ENCODE assay signal across 21 cellular contexts in the genomic region with DNA sequence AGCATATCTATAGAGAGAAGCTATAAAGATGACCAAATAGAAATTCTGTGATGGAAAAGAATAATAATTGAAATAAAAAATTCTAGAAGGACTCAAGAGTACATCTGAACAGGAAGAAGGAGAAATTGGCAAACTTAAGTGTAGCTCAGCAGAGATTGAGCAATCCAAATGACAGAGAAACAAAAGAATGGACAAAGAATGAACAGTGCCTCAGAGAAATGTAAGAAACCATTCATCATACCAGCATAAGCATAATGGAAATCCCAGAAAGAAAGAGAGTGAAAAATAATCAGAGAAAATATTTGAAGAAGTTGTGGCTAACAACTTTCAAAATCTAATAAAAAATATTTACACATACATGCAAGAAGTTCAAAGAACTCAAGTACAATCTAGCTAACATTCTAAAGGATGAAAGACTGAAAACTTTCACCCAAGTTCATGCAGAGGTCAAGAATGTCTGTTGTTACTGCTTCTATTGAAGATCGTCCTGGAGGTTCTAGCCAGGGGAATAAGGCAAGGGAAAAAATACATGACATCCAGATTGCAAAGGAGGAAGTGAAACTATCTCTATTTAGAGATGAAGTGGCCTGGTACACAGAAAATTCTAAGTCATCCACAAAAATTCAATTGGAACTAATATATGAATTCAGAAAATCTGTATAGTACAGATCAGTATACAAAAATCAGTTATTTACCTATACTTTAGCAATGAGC.
DNase-seq lines count a peak whose midpoint lies in the region; ATAC-seq, FAIRE-seq and TF ChIP-seq lines count a peak whose summit lies in the region.
"Had no signal": no experiment of that assay in that cellular context is flagged by ENCODE, and none has a peak within 500 bp of the region (broad histone marks: within the 10 kb centered on the region; RNA-seq: fewer than 3 reads in every experiment).

No MANE protein-coding gene starts in this region.

- no TSS peak for BruUV-seq in endothelial cell of umbilical vein (replicated peaks; lab: Mats Ljungman, UMichigan)

- H3K4me1 Mint-ChIP-seq in GM23338: no peaks in the 10 kb centered on the region; the same call in 1 of the 3 replicates

- DNase-seq in GM23338 (ENCODE audit: low spot score): peak; percentile 5
- DNase-seq in RPMI8226: peak; percentile 50
- peak; percentile 32 for DNase-seq in endothelial cell of umbilical vein (ENCODE audit: low read depth, low spot score)
- peak; percentile 16 for DNase-seq in retinal pigment epithelial cell (ENCODE audit: low read depth)
- DNase-seq in KG1 (lab: John Stamatoyannopoulos, UW): no peak
- DNase-seq in HAP-1 (ENCODE audit: low spot score in 2 of 2): no peak
- DNase-seq: activated CD8-positive, alpha-beta T cell treated with anti-CD3 and anti-CD28 coated beads, Interleukin-2, amount 10 ng/mL, durations not matched to agents 7 days and 5 days; activated naive CD4-positive, alpha-beta T cell treated with anti-CD3 and anti-CD28 coated beads, Interleukin-2, amount 50 U/mL, for 16 hours; activated T-cell treated with anti-CD3 and anti-CD28 coated beads, Interleukin-2, amount 50 U/mL, for 48 hours; cortex of kidney; left cardiac atrium; NCI-H1105 treated with DMSO at 0.1 percent for 48 hours; T-helper 9 cell had no signal

- CTCF ChIA-PET in endothelial cell of umbilical vein (lab: Charles Lee): no interaction called here

- H3K4me3 Mint-ChIP-seq in GM23338: no peak overlapping the region
- H3K4me3 Mint-ChIP-seq: activated CD8-positive, alpha-beta T cell treated with anti-CD3 and anti-CD28 coated beads, Interleukin-2, amount 10 ng/mL, durations not matched to agents 7 days and 5 days had no signal

- in situ Hi-C loops in HAP-1 (cut with MboI; ENCODE audit: low sequenced_read_pairs): no loop called here

- TF ChIP-seq CTCF in GM23338 (conservative IDR thresholded peaks at IDR 0.05; ENCODE audit: low read depth in 2 of 2): no peak
- no peak for TF ChIP-seq CTCF in endothelial cell of umbilical vein (IDR thresholded peaks at IDR 0.05; ENCODE audit: extremely low read depth in 1 of 2, insufficient read depth in 1 of 2, low read depth in 1 of 2, low read length in 2 of 2)
- TF ChIP-seq CTCF in retinal pigment epithelial cell (conservative IDR thresholded peaks at IDR 0.05; ENCODE audit: low read depth, low read length): no peak

- no peaks in the 10 kb centered on the region for H3K36me3 Mint-ChIP-seq in GM23338 (ENCODE audit: low read depth)

- no peak for ATAC-seq in GM23338
- ATAC-seq in GM21515 (IDR thresholded peaks at IDR 0.05; ENCODE audit: unreplicated experiment): no peak
- ATAC-seq: activated CD4-positive, CD25-positive, alpha-beta regulatory T cell treated with anti-CD3 and anti-CD28 coated beads, Interleukin-2, amount 50 U/mL, for 24 hours; activated CD8-positive, alpha-beta T cell treated with anti-CD3 and anti-CD28 coated beads, Interleukin-2, amount 10 ng/mL, durations not matched to agents 7 days and 5 days; gastroesophageal sphincter; left cardiac atrium had no signal

- intact Hi-C loops in endothelial cell of umbilical vein (cut with micrococcal nuclease): loop anchor here (2.0 kb wide), 1 partner anchor 30 kb away; no protein-coding TSS in a partner anchor

- H3K9me3 Mint-ChIP-seq in GM23338: no peaks in the 10 kb centered on the region

- H2AFZ ChIP-seq in GM23338 (no peak overlapping the region), endothelial cell of umbilical vein (ENCODE audit: low read depth, low read length) (no peak overlapping the region)

- no peaks in the 10 kb centered on the region for H3F3A ChIP-seq in GM23338 (replicated peaks; ENCODE audit: low read depth)

- POLR2A ChIA-PET in endothelial cell of umbilical vein (lab: Charles Lee): interaction anchor here (0.6 kb wide), 1 partner anchor 76 kb away, joined by 10 read pairs; no protein-coding TSS in a partner anchor

- H4K20me1 ChIP-seq in GM23338 (replicated peaks; ENCODE audit: insufficient read depth) (no peaks in the 10 kb centered on the region), endothelial cell of umbilical vein (replicated peaks; ENCODE audit: control insufficient read depth, extremely low read depth, insufficient read depth, low read length) (no peaks in the 10 kb centered on the region)

- H3K79me2 ChIP-seq in GM23338 (replicated peaks; ENCODE audit: insufficient read depth) (no peaks in the 10 kb centered on the region), endothelial cell of umbilical vein (ENCODE audit: control insufficient read depth, insufficient read depth, low read length) (no peaks in the 10 kb centered on the region)

- no peaks in the 10 kb centered on the region for H3K9me3 ChIP-seq in endothelial cell of umbilical vein (replicated peaks; ENCODE audit: control insufficient read depth, insufficient read depth, low read length)
- H3K9me3 ChIP-seq in HAP-1: no peaks in the 10 kb centered on the region
- H3K9me3 ChIP-seq: ascending aorta, neutrophil, right atrium auricular region had no signal

- dilution Hi-C loops in endothelial cell of umbilical vein (cut with MboI; ENCODE audit: extremely low pct_ligation_motif_present, low sequenced_read_pairs): no loop called here

- H3K27me3 Mint-ChIP-seq in GM23338 (ENCODE audit: insufficient read depth, low read depth, poor library complexity): no peaks in the 10 kb centered on the region

- H3K9me1 ChIP-seq in endothelial cell of umbilical vein (replicated peaks; ENCODE audit: control insufficient read depth, extremely low read depth, insufficient read depth, low read length): no peaks in the 10 kb centered on the region

- H3K27me3 ChIP-seq in GM23338 (ENCODE audit: insufficient read depth) (no peaks in the 10 kb centered on the region), endothelial cell of umbilical vein (ENCODE audit: control insufficient read depth in 2 of 2, insufficient read depth in 2 of 2, low read length in 2 of 2) (no peaks in the 10 kb centered on the region), HAP-1 (ENCODE audit: low read depth) (no peaks in the 10 kb centered on the region)
- H3K27me3 ChIP-seq: ascending aorta, gastroesophageal sphincter, neutrophil, right atrium auricular region had no signal

- H3K9ac ChIP-seq in endothelial cell of umbilical vein (replicated peaks; ENCODE audit: extremely low read depth, insufficient read depth, low read length): no peak overlapping the region
- H3K9ac ChIP-seq: KMS-11 had no signal

- TF ChIP-seq POLR2A in endothelial cell of umbilical vein (IDR thresholded peaks at IDR 0.05; ENCODE audit: low read depth, low read length): no peak

- H3K27ac Mint-ChIP-seq in GM23338: no peak overlapping the region
- H3K27ac Mint-ChIP-seq: activated CD8-positive, alpha-beta T cell treated with anti-CD3 and anti-CD28 coated beads, Interleukin-2, amount 10 ng/mL, durations not matched to agents 7 days and 5 days had no signal

- no peaks in the 10 kb centered on the region for H3K9me2 ChIP-seq in GM23338 (ENCODE audit: insufficient read depth)

- FAIRE-seq in endothelial cell of umbilical vein (lab: Jason Lieb, UNC): no peak

- H3K4me2 ChIP-seq in GM23338 (no peak overlapping the region), endothelial cell of umbilical vein (ENCODE audit: insufficient read depth, low read length) (no peak overlapping the region)
- H3K4me2 ChIP-seq: KMS-11 had no signal

- H3K4me3 ChIP-seq in GM23338: no peak overlapping the region
- no peak overlapping the region for H3K4me3 ChIP-seq in endothelial cell of umbilical vein (replicated peaks in 1 of 3; ENCODE audit: insufficient read depth in 1 of 3, low read depth in 1 of 3, low read length in 3 of 3)
- H3K4me3 ChIP-seq in retinal pigment epithelial cell (ENCODE audit: low read length): no peak overlapping the region
- H3K4me3 ChIP-seq in HAP-1: no peak overlapping the region
- H3K4me3 ChIP-seq: ascending aorta, gastroesophageal sphincter, right atrium auricular region, SK-N-MC had no signal

- H3K36me3 ChIP-seq in GM23338 (ENCODE audit: insufficient read depth): no peaks in the 10 kb centered on the region
- H3K36me3 ChIP-seq in endothelial cell of umbilical vein (ENCODE audit: control insufficient read depth in 2 of 2, extremely low read depth in 1 of 2, insufficient read depth in 2 of 2, low read length in 2 of 2): no peaks in the 10 kb centered on the region
- no peaks in the 10 kb centered on the region for H3K36me3 ChIP-seq in HAP-1 (replicated peaks)
- H3K36me3 ChIP-seq: ascending aorta, gastroesophageal sphincter, neutrophil, right atrium auricular region had no signal

- H3K4me1 ChIP-seq in GM23338 (ENCODE audit: insufficient read depth) (no peaks in the 10 kb centered on the region), endothelial cell of umbilical vein (ENCODE audit: control insufficient read depth, extremely low read depth, insufficient read depth, low read length) (no peaks in the 10 kb centered on the region), HAP-1 (no peaks in the 10 kb centered on the region)
- H3K4me1 ChIP-seq: ascending aorta, gastroesophageal sphincter, right atrium auricular region had no signal

- H3K27ac ChIP-seq in GM23338 (ENCODE audit: low read depth) (no peak overlapping the region), endothelial cell of umbilical vein (ENCODE audit: insufficient read depth, low read depth, low read length) (no peak overlapping the region)
- H3K27ac ChIP-seq: ascending aorta, gastroesophageal sphincter, KMS-11, neutrophil, right atrium auricular region, SK-N-MC had no signal

TF ChIP-seq in GM23338, 12 proteins besides CTCF, POLR2A, EP300 and RAD21 (continues in another document):
- TF ChIP-seq, protein P1, sequence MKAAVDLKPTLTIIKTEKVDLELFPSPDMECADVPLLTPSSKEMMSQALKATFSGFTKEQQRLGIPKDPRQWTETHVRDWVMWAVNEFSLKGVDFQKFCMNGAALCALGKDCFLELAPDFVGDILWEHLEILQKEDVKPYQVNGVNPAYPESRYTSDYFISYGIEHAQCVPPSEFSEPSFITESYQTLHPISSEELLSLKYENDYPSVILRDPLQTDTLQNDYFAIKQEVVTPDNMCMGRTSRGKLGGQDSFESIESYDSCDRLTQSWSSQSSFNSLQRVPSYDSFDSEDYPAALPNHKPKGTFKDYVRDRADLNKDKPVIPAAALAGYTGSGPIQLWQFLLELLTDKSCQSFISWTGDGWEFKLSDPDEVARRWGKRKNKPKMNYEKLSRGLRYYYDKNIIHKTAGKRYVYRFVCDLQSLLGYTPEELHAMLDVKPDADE (IDR thresholded peaks at IDR 0.05): no peak
- no peak for TF ChIP-seq EZH2phosphoT487 (IDR thresholded peaks at IDR 0.05; ENCODE audit: unreplicated experiment)

TF ChIP-seq in endothelial cell of umbilical vein, 7 proteins besides CTCF, POLR2A, EP300 and RAD21 (continues in another document):
- TF ChIP-seq, protein P2, sequence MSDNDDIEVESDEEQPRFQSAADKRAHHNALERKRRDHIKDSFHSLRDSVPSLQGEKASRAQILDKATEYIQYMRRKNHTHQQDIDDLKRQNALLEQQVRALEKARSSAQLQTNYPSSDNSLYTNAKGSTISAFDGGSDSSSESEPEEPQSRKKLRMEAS (IDR thresholded peaks at IDR 0.05; ENCODE audit: insufficient read depth, insufficient read length): no peak
- TF ChIP-seq JUN (IDR thresholded peaks at IDR 0.05; ENCODE audit: borderline replicate concordance, insufficient read depth, insufficient read length, low read depth): no peak
- TF ChIP-seq GATA2 (IDR thresholded peaks at IDR 0.05; ENCODE audit: insufficient read depth, insufficient read length, low read depth, low read length): no peak
- no peak for TF ChIP-seq EZH2 (IDR thresholded peaks at IDR 0.05; ENCODE audit: borderline replicate concordance, low read depth, low read length, severe bottlenecking)

Comparison
In these comparisons a context has a peak if more than half of its experiments do, and no peak if none do; other contexts are left out.
1. DNase-seq: peak in GM23338 (single experiment), RPMI8226 (single experiment), endothelial cell of umbilical vein (single experiment) and retinal pigment epithelial cell (single experiment); none in KG1 (single experiment) and HAP-1 (0 of 2).